Comparison of ENCODE assay signal across 19 cellular contexts in genomic region chr5:132050136-132050535, GRCh38. TPM values are rescaled to one million over a fixed set of nuclear protein-coding genes. Genes with fewer than 3 reads are reported as not detected.
A peak's percentile ranks its signal among the peaks of the same experiment; 100 is the strongest.
DNase-seq lines count a peak whose midpoint lies in the region; ATAC-seq, FAIRE-seq and TF ChIP-seq lines count a peak whose summit lies in the region.
"Had no signal": no experiment of that assay in that cellular context is flagged by ENCODE, and none has a peak within 500 bp of the region (broad histone marks: within the 10 kb centered on the region; RNA-seq: fewer than 3 reads in every experiment).

No MANE protein-coding gene starts in this region.

- peak; percentile 16 for DNase-seq in activated naive CD4-positive, alpha-beta T cell treated with anti-CD3 and anti-CD28 coated beads, Interleukin-2, amount 10 ng/mL, durations not matched to agents 7 days and 5 days
- no peak for DNase-seq in activated naive CD4-positive, alpha-beta T cell treated with anti-CD3 and anti-CD28 coated beads for 36 hours
- DNase-seq in chondrocyte (ENCODE audit: low spot score) (peak; percentile 50), medulla oblongata (ENCODE audit: extremely low spot score) (peak; percentile 73), type B pancreatic cell (ENCODE audit: extremely low spot score, unreplicated experiment) (peak; percentile 40), D721Med (ENCODE audit: insufficient read length, low spot score) (no peak), NCI-H446 (lab: John Stamatoyannopoulos, UW) (no peak)
- DNase-seq: activated gamma-delta T cell treated with Interleukin-2 at 50 U/mL for 16 hours, left colon, T-helper 9 cell had no signal

- no peak for ATAC-seq in HG03439 (IDR thresholded peaks at IDR 0.05; ENCODE audit: unreplicated experiment)
- ATAC-seq: left colon, Panc1 had no signal

- no peak for FAIRE-seq in D721Med (lab: Jason Lieb, UNC)
- FAIRE-seq: A204.1 had no signal

- H3K4me3 Mint-ChIP-seq in activated naive CD4-positive, alpha-beta T cell treated with anti-CD3 and anti-CD28 coated beads, Interleukin-2, amount 10 ng/mL, durations not matched to agents 7 days and 5 days: no peak overlapping the region
- H3K4me3 Mint-ChIP-seq in activated naive CD4-positive, alpha-beta T cell treated with anti-CD3 and anti-CD28 coated beads for 36 hours: no peak overlapping the region
- H3K4me3 Mint-ChIP-seq in chondrocyte (ENCODE audit: unreplicated experiment) (no peak overlapping the region), type B pancreatic cell (no peak overlapping the region)
- H3K4me3 Mint-ChIP-seq: neural crest cell had no signal

- TF ChIP-seq CTCF in chondrocyte (IDR thresholded peaks at IDR 0.05) (no peak), type B pancreatic cell (conservative IDR thresholded peaks at IDR 0.05) (no peak), D721Med (IDR thresholded peaks at IDR 0.05; ENCODE audit: insufficient read depth, missing control alignments) (no peak)

- intact Hi-C loops in activated naive CD4-positive, alpha-beta T cell treated with anti-CD3 and anti-CD28 coated beads for 36 hours (cut with micrococcal nuclease): no loop called here

- no peak overlapping the region for H3K27ac Mint-ChIP-seq in activated naive CD4-positive, alpha-beta T cell treated with anti-CD3 and anti-CD28 coated beads, Interleukin-2, amount 10 ng/mL, durations not matched to agents 7 days and 5 days
- H3K27ac Mint-ChIP-seq in activated naive CD4-positive, alpha-beta T cell treated with anti-CD3 and anti-CD28 coated beads for 36 hours: no peak overlapping the region
- H3K27ac Mint-ChIP-seq in chondrocyte (ENCODE audit: unreplicated experiment) (no peak overlapping the region), type B pancreatic cell (no peak overlapping the region)

- H3K36me3 Mint-ChIP-seq in activated naive CD4-positive, alpha-beta T cell treated with anti-CD3 and anti-CD28 coated beads, Interleukin-2, amount 10 ng/mL, durations not matched to agents 7 days and 5 days: no peaks in the 10 kb centered on the region
- no peaks in the 10 kb centered on the region for H3K36me3 Mint-ChIP-seq in activated naive CD4-positive, alpha-beta T cell treated with anti-CD3 and anti-CD28 coated beads for 36 hours (ENCODE audit: low read depth)
- H3K36me3 Mint-ChIP-seq in chondrocyte (ENCODE audit: low read depth) (no peaks in the 10 kb centered on the region), type B pancreatic cell (no peaks in the 10 kb centered on the region)

- peaks cover 66% of the 10 kb centered on the region for H3K27me3 Mint-ChIP-seq in activated naive CD4-positive, alpha-beta T cell treated with anti-CD3 and anti-CD28 coated beads, Interleukin-2, amount 10 ng/mL, durations not matched to agents 7 days and 5 days
- H3K27me3 Mint-ChIP-seq in activated naive CD4-positive, alpha-beta T cell treated with anti-CD3 and anti-CD28 coated beads for 36 hours (ENCODE audit: low read depth): no peaks in the 10 kb centered on the region
- H3K27me3 Mint-ChIP-seq in chondrocyte (ENCODE audit: low read depth): peaks cover 17% of the 10 kb centered on the region
- peaks cover 6% of the 10 kb centered on the region for H3K27me3 Mint-ChIP-seq in type B pancreatic cell

- peaks cover 9% of the 10 kb centered on the region for H3K4me1 Mint-ChIP-seq in activated naive CD4-positive, alpha-beta T cell treated with anti-CD3 and anti-CD28 coated beads, Interleukin-2, amount 10 ng/mL, durations not matched to agents 7 days and 5 days
- H3K4me1 Mint-ChIP-seq in activated naive CD4-positive, alpha-beta T cell treated with anti-CD3 and anti-CD28 coated beads for 36 hours (ENCODE audit: low read depth): no peaks in the 10 kb centered on the region
- H3K4me1 Mint-ChIP-seq in chondrocyte (ENCODE audit: low read depth): no peaks in the 10 kb centered on the region
- no peaks in the 10 kb centered on the region for H3K4me1 Mint-ChIP-seq in type B pancreatic cell (ENCODE audit: unreplicated experiment)
- H3K4me1 Mint-ChIP-seq: neural crest cell had no signal

- H3K9me3 Mint-ChIP-seq in activated naive CD4-positive, alpha-beta T cell treated with anti-CD3 and anti-CD28 coated beads, Interleukin-2, amount 10 ng/mL, durations not matched to agents 7 days and 5 days: no peaks in the 10 kb centered on the region
- H3K9me3 Mint-ChIP-seq in activated naive CD4-positive, alpha-beta T cell treated with anti-CD3 and anti-CD28 coated beads for 36 hours: no peaks in the 10 kb centered on the region
- H3K9me3 Mint-ChIP-seq in chondrocyte (ENCODE audit: low read depth): no peaks in the 10 kb centered on the region
- no peaks in the 10 kb centered on the region for H3K9me3 Mint-ChIP-seq in type B pancreatic cell
- H3K9me3 Mint-ChIP-seq: neural crest cell had no signal

- CTCF ChIA-PET in activated naive CD4-positive, alpha-beta T cell treated with anti-CD3 and anti-CD28 coated beads, Interleukin-2, amount 10 ng/mL, durations not matched to agents 7 days and 5 days (lab: Charles Lee): interaction anchor here (1.0 kb wide), 1 partner anchor 8 kb away, joined by 3 read pairs; no protein-coding TSS in a partner anchor
- CTCF ChIA-PET in activated naive CD4-positive, alpha-beta T cell treated with anti-CD3 and anti-CD28 coated beads for 36 hours (lab: Charles Lee): interaction anchor here (0.6 to 1.8 kb wide), 2 partner anchors 13 to 1221 kb away, joined by 4 to 9 read pairs; no protein-coding TSS in a partner anchor

RNA-seq across cellular contexts. Expression of gene IL3, which starts 10.3 kb away (rescaled TPM):
- total RNA-seq in activated naive CD4-positive, alpha-beta T cell treated with anti-CD3 and anti-CD28 coated beads for 36 hours: not detected
- total RNA-seq in chondrocyte (not detected in 3 replicates), type B pancreatic cell (ENCODE audit: low replicate concordance) (not detected in 2 replicates)
- total RNA-seq: breast epithelium, glomerular endothelial cell, left colon, MCF 10A, neural crest cell, smooth muscle cell, temporal lobe had no signal

RNA-seq across cellular contexts. Expression of gene CSF2, which starts 23.5 kb away (rescaled TPM):
- total RNA-seq in activated naive CD4-positive, alpha-beta T cell treated with anti-CD3 and anti-CD28 coated beads for 36 hours: under 1 TPM in 1 of 2 experiments, not detected in 1; 0.30 TPM
- total RNA-seq in chondrocyte: not detected in 3 replicates
- total RNA-seq in type B pancreatic cell (ENCODE audit: low replicate concordance): not detected in 2 replicates
- total RNA-seq: breast epithelium, left colon, MCF 10A, neural crest cell, smooth muscle cell, temporal lobe had no signal

RNA-seq across cellular contexts. Expression of gene ACSL6, which starts 38.7 kb away (rescaled TPM):
- 1 to 10 TPM; 1.2 to 2.4 TPM for total RNA-seq in activated naive CD4-positive, alpha-beta T cell treated with anti-CD3 and anti-CD28 coated beads for 36 hours
- total RNA-seq in chondrocyte: not detected in 3 replicates
- 0.97 and 2.8 TPM in 2 replicates for total RNA-seq in type B pancreatic cell (ENCODE audit: low replicate concordance)
- total RNA-seq: glomerular endothelial cell, MCF 10A, smooth muscle cell had no signal

Comparison
In these comparisons a context has a peak if more than half of its experiments do, and no peak if none do; other contexts are left out.
1. DNase-seq: peak in activated naive CD4-positive, alpha-beta T cell treated with anti-CD3 and anti-CD28 coated beads, Interleukin-2, amount 10 ng/mL, durations not matched to agents 7 days and 5 days (single experiment), chondrocyte (single experiment), medulla oblongata (single experiment) and type B pancreatic cell (single experiment); none in activated naive CD4-positive, alpha-beta T cell treated with anti-CD3 and anti-CD28 coated beads for 36 hours (single experiment), D721Med (single experiment) and NCI-H446 (0 of 2).